ENCODE assay signal across 8 cellular contexts in the genomic region with DNA sequence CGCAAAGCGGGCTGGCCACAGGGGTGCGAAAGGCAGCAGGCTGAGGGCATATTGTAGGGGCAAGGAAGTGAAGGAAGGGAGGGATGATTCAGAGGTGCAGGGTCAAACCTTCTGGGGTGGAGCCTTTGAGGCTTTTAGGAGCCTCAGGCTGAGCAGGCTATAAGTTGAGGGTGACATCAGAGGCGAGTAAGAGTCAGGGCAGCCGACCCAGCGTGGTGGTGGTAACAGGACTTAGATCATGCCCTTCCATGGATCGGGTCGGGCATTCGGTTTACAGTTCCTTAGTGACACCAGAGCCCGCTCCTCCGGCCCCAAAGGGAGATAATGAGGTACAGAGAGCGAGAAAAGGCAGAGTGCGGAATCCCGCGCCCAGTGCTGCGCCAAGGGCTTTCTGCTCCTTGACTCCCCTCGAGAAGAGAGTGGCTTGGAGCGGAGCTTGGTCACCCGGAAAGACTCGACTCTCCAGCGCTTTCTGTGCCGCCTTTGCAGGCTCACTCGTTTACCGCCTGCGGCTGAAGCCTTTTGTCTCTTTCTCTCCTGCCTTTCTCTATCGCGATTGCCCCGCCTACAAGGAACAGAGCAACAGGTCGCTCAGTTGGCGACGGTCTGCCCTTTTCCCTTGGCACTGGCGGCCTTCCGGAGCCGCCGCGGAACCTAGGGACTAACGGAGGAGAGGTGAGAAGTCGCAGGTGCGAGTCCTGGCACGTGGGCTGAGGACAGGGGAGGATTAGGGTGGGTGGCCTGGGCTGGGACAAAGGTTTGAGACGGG. TPM values are rescaled to one million over a fixed set of nuclear protein-coding genes. Genes with fewer than 3 reads are reported as not detected.
DNase-seq lines count a peak whose midpoint lies in the region; ATAC-seq, FAIRE-seq and TF ChIP-seq lines count a peak whose summit lies in the region.

No MANE protein-coding gene starts in this region.

- no peaks in the 10 kb centered on the region for H3K9me3 ChIP-seq in keratinocyte (ENCODE audit: control insufficient read depth, low read depth, low read length)
- H3K9me3 ChIP-seq in suprapubic skin = no peaks in the 10 kb centered on the region

- H3K9ac ChIP-seq in keratinocyte (ENCODE audit: control insufficient read depth, extremely low read depth, insufficient read depth, low read length) = peak overlapping the region; percentile 33

- H3K9me3 Mint-ChIP-seq in activated naive CD4-positive, alpha-beta T cell treated with anti-CD3 and anti-CD28 coated beads, Interleukin-2, amount 50 U/mL, for 72 hours = no peaks in the 10 kb centered on the region

- dilution Hi-C loops in keratinocyte (cut with MboI; ENCODE audit: extremely low pct_ligation_motif_present, low sequenced_read_pairs) = no loop called here

- H3K4me1 ChIP-seq in ACC112 (ENCODE audit: control insufficient read depth, insufficient read depth, low read length, unreplicated experiment) (peaks cover 16% of the 10 kb centered on the region), keratinocyte (ENCODE audit: control insufficient read depth, extremely low read depth, insufficient read depth, low read length) (peaks cover 33% of the 10 kb centered on the region), suprapubic skin (peaks cover 45% of the 10 kb centered on the region)

- H3K27ac ChIP-seq in ACC112 (ENCODE audit: low read depth, low read length) (no peak overlapping the region), keratinocyte (ENCODE audit: control insufficient read depth, insufficient read depth, low read length) (no peak overlapping the region), suprapubic skin (no peak overlapping the region)

- TF ChIP-seq POLR2A in suprapubic skin (IDR thresholded peaks at IDR 0.05) = no peak

- H3K4me3 ChIP-seq in ACC112 (ENCODE audit: low read depth, low read length) = peak overlapping the region; percentile 81
- H3K4me3 ChIP-seq in H7 (ENCODE audit: insufficient read depth, low read depth, low read length) = peak overlapping the region; percentile 40
- H3K4me3 ChIP-seq in keratinocyte (ENCODE audit: control insufficient read depth in 2 of 3, extremely low read depth in 1 of 3, insufficient read depth in 2 of 3, low read depth in 1 of 3, low read length in 3 of 3) = peak overlapping the region; percentile 9 to 53 (median 26)
- H3K4me3 ChIP-seq in suprapubic skin = peak overlapping the region; percentile 46

- H3K36me3 Mint-ChIP-seq in activated naive CD4-positive, alpha-beta T cell treated with anti-CD3 and anti-CD28 coated beads, Interleukin-2, amount 50 U/mL, for 72 hours = peaks cover 5 to 11% of the 10 kb centered on the region in 2 donors

- peak; percentile 84 for DNase-seq in H7
- DNase-seq in activated naive CD4-positive, alpha-beta T cell treated with anti-CD3 and anti-CD28 coated beads, Interleukin-2, amount 50 U/mL, for 72 hours (ENCODE audit: low spot score in 2 of 2) = peak in 1 of 2 donors; percentile 42
- no peak for DNase-seq in keratinocyte (ENCODE audit: low read depth, low spot score)
- no peak for DNase-seq in suprapubic skin (ENCODE audit: low spot score in 2 of 2)
- DNase-seq in inferior parietal cortex (ENCODE audit: extremely low spot score) = no peak

- WGBS in suprapubic skin = 2% methylated on average over 41 of the region's 41 CpGs

- no peak for TF ChIP-seq CTCF in keratinocyte (optimal IDR thresholded peaks at IDR 0.05 in 1 of 3, IDR thresholded peaks at IDR 0.05 in 1 of 3, conservative IDR thresholded peaks at IDR 0.05 in 1 of 3; ENCODE audit: extremely low read depth in 1 of 3, insufficient read depth in 2 of 3, low read length in 3 of 3)
- no peak for TF ChIP-seq CTCF in suprapubic skin (IDR thresholded peaks at IDR 0.05)

- peak; percentile 70 to 81 for ATAC-seq in activated naive CD4-positive, alpha-beta T cell treated with anti-CD3 and anti-CD28 coated beads, Interleukin-2, amount 50 U/mL, for 72 hours
- no peak for ATAC-seq in HG03457 (IDR thresholded peaks at IDR 0.05; ENCODE audit: unreplicated experiment)
- no peak for ATAC-seq in GM21367 (IDR thresholded peaks at IDR 0.05; ENCODE audit: unreplicated experiment)

- no peaks in the 10 kb centered on the region for H4K20me1 ChIP-seq in keratinocyte (ENCODE audit: control insufficient read depth, extremely low read depth, insufficient read depth, low read length)

- no peaks in the 10 kb centered on the region for H3K27me3 ChIP-seq in ACC112 (ENCODE audit: insufficient read depth, low read length)
- H3K27me3 ChIP-seq in H7 (ENCODE audit: control insufficient read depth, insufficient read depth, low read length) = peaks cover 85% of the 10 kb centered on the region
- peaks cover 41% of the 10 kb centered on the region for H3K27me3 ChIP-seq in keratinocyte (ENCODE audit: control insufficient read depth, extremely low read depth, insufficient read depth, low read length)
- peaks cover 61% of the 10 kb centered on the region for H3K27me3 ChIP-seq in suprapubic skin

- H3K4me2 ChIP-seq in keratinocyte (ENCODE audit: control insufficient read depth, extremely low read depth, insufficient read depth, low read depth, low read length) = peak overlapping the region; percentile 69

- H2AFZ ChIP-seq in ACC112 (ENCODE audit: low read length, unreplicated experiment) (peak overlapping the region; percentile 42), keratinocyte (ENCODE audit: control insufficient read depth, low read length) (peak overlapping the region; percentile 41)

- H3K79me2 ChIP-seq in ACC112 (ENCODE audit: control insufficient read depth, insufficient read depth, low read length, unreplicated experiment) (peaks cover 8% of the 10 kb centered on the region), keratinocyte (ENCODE audit: control insufficient read depth, insufficient read depth, low read length) (no peaks in the 10 kb centered on the region)

- H3K9me1 ChIP-seq in keratinocyte (ENCODE audit: control insufficient read depth, extremely low read depth, insufficient read depth, low read length) = no peaks in the 10 kb centered on the region

- H3K36me3 ChIP-seq in ACC112 (ENCODE audit: insufficient read depth, low read length) (no peaks in the 10 kb centered on the region), H7 (replicated peaks; ENCODE audit: control insufficient read depth, insufficient read depth, low read length) (no peaks in the 10 kb centered on the region), keratinocyte (ENCODE audit: control insufficient read depth in 2 of 2, extremely low read depth in 1 of 2, insufficient read depth in 2 of 2, low read length in 2 of 2) (peaks cover under 1 to 3% of the 10 kb centered on the region in 2 experiments), suprapubic skin (peaks cover 8% of the 10 kb centered on the region)

- H3K27ac Mint-ChIP-seq in activated naive CD4-positive, alpha-beta T cell treated with anti-CD3 and anti-CD28 coated beads, Interleukin-2, amount 50 U/mL, for 72 hours = peak overlapping the region; percentile 17 to 69

- no peak for FAIRE-seq in keratinocyte (lab: Jason Lieb, UNC)

- no peak for TF ChIP-seq EP300 in suprapubic skin (IDR thresholded peaks at IDR 0.05)

RNA-seq across cellular contexts. Expression of gene LBX2, which starts 0.7 kb away (rescaled TPM):
- total RNA-seq in H7 (2014; rRNA removed; shearing (Covaris generic)) = 0.11 and 0.17 TPM in 2 replicates
- under 1 TPM; 0.36 to 0.39 TPM for total RNA-seq in activated naive CD4-positive, alpha-beta T cell treated with anti-CD3 and anti-CD28 coated beads, Interleukin-2, amount 50 U/mL, for 72 hours
- 0.09 to 0.11 TPM (median 0.10 TPM) in 3 replicates for polyA plus RNA-seq in keratinocyte
- not detected for polyA plus RNA-seq in keratinocyte (2011; ENCODE audit: low read depth)
- 0.07 and 0.26 TPM in 2 replicates for polyA plus RNA-seq in keratinocyte (2011; cell fraction: cytosol; rRNA removed)
- 0.28 and 0.53 TPM in 2 replicates for polyA plus RNA-seq in keratinocyte (2011; cell fraction: nucleus; rRNA removed)
- 0.09 and 0.44 TPM in 2 replicates for polyA plus RNA-seq in keratinocyte (2012; ENCODE audit: low replicate concordance)
- 0.89 TPM in 1 of 3 replicates, not detected in the others for polyA minus RNA-seq in keratinocyte
- not detected for polyA minus RNA-seq in keratinocyte (2011; cell fraction: cytosol; rRNA and poly(A)+ RNA removed)
- not detected in 2 replicates for polyA minus RNA-seq in keratinocyte (2011; cell fraction: nucleus; rRNA and poly(A)+ RNA removed)
- 1 to 10 TPM in 1 of 4 donors, not detected in 3; 1.2 TPM for total RNA-seq in suprapubic skin

RNA-seq across cellular contexts. Expression of gene PCGF1, which starts 8.8 kb away (rescaled TPM):
- total RNA-seq in H7 (2014; rRNA removed; shearing (Covaris generic)) = 12.4 and 15.1 TPM in 2 replicates
- 10 to 100 TPM; 26.2 to 39.9 TPM for total RNA-seq in activated naive CD4-positive, alpha-beta T cell treated with anti-CD3 and anti-CD28 coated beads, Interleukin-2, amount 50 U/mL, for 72 hours
- 29.1 to 42.2 TPM (median 33.6 TPM) in 3 replicates for polyA plus RNA-seq in keratinocyte
- polyA plus RNA-seq in keratinocyte (2011; ENCODE audit: low read depth) = 11.9 TPM
- polyA plus RNA-seq in keratinocyte (2011; cell fraction: cytosol; rRNA removed) = 33.7 and 37.3 TPM in 2 replicates
- polyA plus RNA-seq in keratinocyte (2011; cell fraction: nucleus; rRNA removed) = 37.5 and 60.1 TPM in 2 replicates
- polyA plus RNA-seq in keratinocyte (2012; ENCODE audit: low replicate concordance) = 25.2 and 38.6 TPM in 2 replicates
- 31.6 to 65.7 TPM (median 37.2 TPM) in 3 replicates for polyA minus RNA-seq in keratinocyte
- 43.2 TPM for polyA minus RNA-seq in keratinocyte (2011; cell fraction: cytosol; rRNA and poly(A)+ RNA removed)
- 9.6 and 10.9 TPM in 2 replicates for polyA minus RNA-seq in keratinocyte (2011; cell fraction: nucleus; rRNA and poly(A)+ RNA removed)
- total RNA-seq in suprapubic skin = 10 to 100 TPM; 15.6 to 77.0 (median 19.7) TPM

RNA-seq across cellular contexts. Expression of gene TLX2, which starts 15.6 kb away (rescaled TPM):
- not detected in 2 replicates for total RNA-seq in H7 (2014; rRNA removed; shearing (Covaris generic))
- under 1 TPM; 0.19 to 0.25 TPM for total RNA-seq in activated naive CD4-positive, alpha-beta T cell treated with anti-CD3 and anti-CD28 coated beads, Interleukin-2, amount 50 U/mL, for 72 hours
- not detected in 3 replicates for polyA plus RNA-seq in keratinocyte
- polyA plus RNA-seq in keratinocyte (2011; ENCODE audit: low read depth) = not detected
- polyA plus RNA-seq in keratinocyte (2011; cell fraction: cytosol; rRNA removed) = not detected in 2 replicates
- polyA plus RNA-seq in keratinocyte (2011; cell fraction: nucleus; rRNA removed) = not detected in 2 replicates
- polyA plus RNA-seq in keratinocyte (2012; ENCODE audit: low replicate concordance) = 0.35 TPM in 1 of 2 replicates, not detected in the other
- polyA minus RNA-seq in keratinocyte = not detected in 3 replicates
- not detected for polyA minus RNA-seq in keratinocyte (2011; cell fraction: cytosol; rRNA and poly(A)+ RNA removed)
- not detected in 2 replicates for polyA minus RNA-seq in keratinocyte (2011; cell fraction: nucleus; rRNA and poly(A)+ RNA removed)
- total RNA-seq in suprapubic skin = under 1 TPM in 1 of 4 donors, not detected in 3; 0.56 TPM

RNA-seq across cellular contexts. Expression of gene TTC31, which starts 15.8 kb away (rescaled TPM):
- 20.4 and 22.5 TPM in 2 replicates for total RNA-seq in H7 (2014; rRNA removed; shearing (Covaris generic))
- total RNA-seq in activated naive CD4-positive, alpha-beta T cell treated with anti-CD3 and anti-CD28 coated beads, Interleukin-2, amount 50 U/mL, for 72 hours = 10 to 100 TPM; 30.3 to 35.0 TPM
- 16.8 to 18.2 TPM (median 17.7 TPM) in 3 replicates for polyA plus RNA-seq in keratinocyte
- polyA plus RNA-seq in keratinocyte (2011; ENCODE audit: low read depth) = 4.4 TPM
- 11.3 TPM in 2 replicates for polyA plus RNA-seq in keratinocyte (2011; cell fraction: cytosol; rRNA removed)
- polyA plus RNA-seq in keratinocyte (2011; cell fraction: nucleus; rRNA removed) = 47.0 and 54.2 TPM in 2 replicates
- polyA plus RNA-seq in keratinocyte (2012; ENCODE audit: low replicate concordance) = 9.2 and 14.7 TPM in 2 replicates
- 14.8 to 18.3 TPM (median 15.2 TPM) in 3 replicates for polyA minus RNA-seq in keratinocyte
- 10.7 TPM for polyA minus RNA-seq in keratinocyte (2011; cell fraction: cytosol; rRNA and poly(A)+ RNA removed)
- polyA minus RNA-seq in keratinocyte (2011; cell fraction: nucleus; rRNA and poly(A)+ RNA removed) = 11.4 and 15.8 TPM in 2 replicates
- 10 to 100 TPM; 20.4 to 45.5 (median 27.4) TPM for total RNA-seq in suprapubic skin

RNA-seq across cellular contexts. Expression of gene CCDC142, which starts 15.9 kb away (rescaled TPM):
- total RNA-seq in H7 (2014; rRNA removed; shearing (Covaris generic)) = 9.8 and 12.0 TPM in 2 replicates
- 10 to 100 TPM; 16.4 to 25.3 TPM for total RNA-seq in activated naive CD4-positive, alpha-beta T cell treated with anti-CD3 and anti-CD28 coated beads, Interleukin-2, amount 50 U/mL, for 72 hours
- polyA plus RNA-seq in keratinocyte = 4.7 to 6.7 TPM (median 5.8 TPM) in 3 replicates
- 0.50 TPM for polyA plus RNA-seq in keratinocyte (2011; ENCODE audit: low read depth)
- polyA plus RNA-seq in keratinocyte (2011; cell fraction: cytosol; rRNA removed) = 1.5 and 2.1 TPM in 2 replicates
- polyA plus RNA-seq in keratinocyte (2011; cell fraction: nucleus; rRNA removed) = 21.2 and 21.8 TPM in 2 replicates
- polyA plus RNA-seq in keratinocyte (2012; ENCODE audit: low replicate concordance) = 2.6 and 4.7 TPM in 2 replicates
- polyA minus RNA-seq in keratinocyte = 15.5 to 16.9 TPM (median 16.4 TPM) in 3 replicates
- polyA minus RNA-seq in keratinocyte (2011; cell fraction: cytosol; rRNA and poly(A)+ RNA removed) = 2.9 TPM
- 10.6 and 10.9 TPM in 2 replicates for polyA minus RNA-seq in keratinocyte (2011; cell fraction: nucleus; rRNA and poly(A)+ RNA removed)
- 10 to 100 TPM; 10.4 to 31.1 (median 18.7) TPM for total RNA-seq in suprapubic skin

Comparison
In these comparisons a context has a peak if more than half of its experiments do, and no peak if none do; other contexts are left out.
1. H3K4me3 ChIP-seq: peak in every context shown above with its lines; median percentile 81 in ACC112; 46 in suprapubic skin; 40 in H7; 26 in keratinocyte.
2. ATAC-seq: peak in activated naive CD4-positive, alpha-beta T cell treated with anti-CD3 and anti-CD28 coated beads, Interleukin-2, amount 50 U/mL, for 72 hours (2 of 2); none in HG03457 (single experiment) and GM21367 (single experiment).